In the genomic region with DNA sequence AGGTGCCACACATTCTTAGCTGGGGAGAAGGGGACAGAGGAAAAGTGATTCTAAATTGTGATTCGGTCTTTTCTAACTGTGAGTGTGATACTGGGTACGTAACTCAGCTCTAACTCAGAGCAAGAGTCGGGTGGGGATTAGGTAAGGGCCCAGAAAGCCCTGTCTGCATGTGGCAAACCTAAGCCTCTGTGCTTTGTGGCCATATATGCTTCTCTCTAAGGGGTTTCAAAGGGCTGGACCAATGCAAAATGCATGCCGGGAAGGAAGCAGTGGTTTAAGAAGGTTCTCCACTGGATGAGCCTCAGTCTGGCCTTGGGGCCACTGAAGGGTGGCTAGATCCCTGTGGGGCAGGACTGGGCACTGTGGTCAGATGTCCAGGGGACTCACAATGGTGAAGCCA, we compare ENCODE assay signal across 27 cellular contexts.
A peak's percentile ranks its signal among the peaks of the same experiment; 100 is the strongest.
DNase-seq lines count a peak whose midpoint lies in the region; ATAC-seq and TF ChIP-seq lines count a peak whose summit lies in the region.
"Had no signal": no experiment of that assay in that cellular context is flagged by ENCODE, and none has a peak within 500 bp of the region (broad histone marks: within the 10 kb centered on the region; RNA-seq: fewer than 3 reads in every experiment).

No MANE protein-coding gene starts in this region.

- H3K27ac Mint-ChIP-seq in activated naive CD8-positive, alpha-beta T cell treated with anti-CD3 and anti-CD28 coated beads, Interleukin-2, amount 10 ng/mL, durations not matched to agents 7 days and 5 days, result no peak overlapping the region
- no peak overlapping the region for H3K27ac Mint-ChIP-seq in activated naive CD8-positive, alpha-beta T cell treated with anti-CD3 and anti-CD28 coated beads, Interleukin-2, amount 50 U/mL, for 24 hours
- peak overlapping the region in 4 of 5 experiments; percentile 10 to 62 (median 16) for H3K27ac Mint-ChIP-seq in brain
- H3K27ac Mint-ChIP-seq: CD4-positive, alpha-beta memory T cell had no signal

- H3K36me3 ChIP-seq in BLaER1 treated with 17β-estradiol and CSF1 and Interleukin-3, amounts not matched to agents 10 nM and 100 nM, result peaks cover 72 to 98% (median 89%) of the 10 kb centered on the region in 11 experiments
- H3K36me3 ChIP-seq in HEK293 (ENCODE audit: control insufficient read depth in 2 of 2, insufficient read depth in 1 of 2, low read length in 2 of 2), result peaks cover 0 to 11% of the 10 kb centered on the region in 2 experiments; a peak in 1 of 3 replicates

- H3K27me3 ChIP-seq in BLaER1 treated with 17β-estradiol and CSF1 and Interleukin-3, amounts not matched to agents 10 nM and 100 nM, result no peaks in the 10 kb centered on the region

- H3K4me1 Mint-ChIP-seq in activated naive CD8-positive, alpha-beta T cell treated with anti-CD3 and anti-CD28 coated beads, Interleukin-2, amount 10 ng/mL, durations not matched to agents 7 days and 5 days, result peaks cover 16% of the 10 kb centered on the region
- peaks cover 12% of the 10 kb centered on the region for H3K4me1 Mint-ChIP-seq in activated naive CD8-positive, alpha-beta T cell treated with anti-CD3 and anti-CD28 coated beads, Interleukin-2, amount 50 U/mL, for 24 hours
- peaks cover 16% of the 10 kb centered on the region for H3K4me1 Mint-ChIP-seq in brain
- H3K4me1 Mint-ChIP-seq: CD4-positive, alpha-beta memory T cell had no signal

- TF ChIP-seq CTCF in HEK293 (tag by site-specific recombination; IDR thresholded peaks at IDR 0.05) (no peak), brain (conservative IDR thresholded peaks at IDR 0.05) (no peak)

- H3K9me3 ChIP-seq in BLaER1 treated with 17β-estradiol and CSF1 and Interleukin-3, amounts not matched to agents 10 nM and 100 nM (replicated peaks in 1 of 11), result peaks cover 0 to 3% (median 0%) of the 10 kb centered on the region in 11 experiments; a peak in 1 of 22 replicates
- H3K9me3 ChIP-seq in HEK293 (ENCODE audit: control insufficient read depth, insufficient read depth, low read depth, low read length), result no peaks in the 10 kb centered on the region
- H3K9me3 ChIP-seq: A549, HAP-1 had no signal

- peaks cover 54% of the 10 kb centered on the region for H3K36me3 Mint-ChIP-seq in activated naive CD8-positive, alpha-beta T cell treated with anti-CD3 and anti-CD28 coated beads, Interleukin-2, amount 10 ng/mL, durations not matched to agents 7 days and 5 days
- peaks cover 9% of the 10 kb centered on the region for H3K36me3 Mint-ChIP-seq in activated naive CD8-positive, alpha-beta T cell treated with anti-CD3 and anti-CD28 coated beads, Interleukin-2, amount 50 U/mL, for 24 hours (ENCODE audit: low read depth)
- H3K36me3 Mint-ChIP-seq in brain, result peaks cover 40% of the 10 kb centered on the region

- no peak overlapping the region for H3K4me3 Mint-ChIP-seq in activated naive CD8-positive, alpha-beta T cell treated with anti-CD3 and anti-CD28 coated beads, Interleukin-2, amount 10 ng/mL, durations not matched to agents 7 days and 5 days
- no peak overlapping the region for H3K4me3 Mint-ChIP-seq in activated naive CD8-positive, alpha-beta T cell treated with anti-CD3 and anti-CD28 coated beads, Interleukin-2, amount 50 U/mL, for 24 hours
- no peak overlapping the region for H3K4me3 Mint-ChIP-seq in brain
- H3K4me3 Mint-ChIP-seq: CD4-positive, alpha-beta memory T cell had no signal

- POLR2A ChIA-PET in activated naive CD8-positive, alpha-beta T cell treated with anti-CD3 and anti-CD28 coated beads, Interleukin-2, amount 10 ng/mL, durations not matched to agents 7 days and 5 days (lab: Charles Lee), result no interaction called here
- POLR2A ChIA-PET in HEK293 (lab: Yijun Ruan, JAX), result no interaction called here

- H3K4me1 ChIP-seq in BLaER1 treated with 17β-estradiol and CSF1 and Interleukin-3, amounts not matched to agents 10 nM and 100 nM, result peaks cover 0 to 9% (median 7%) of the 10 kb centered on the region in 10 experiments; a peak in 11 of 20 replicates
- H3K4me1 ChIP-seq in HEK293 (ENCODE audit: control insufficient read depth, insufficient read depth, low read length), result no peaks in the 10 kb centered on the region
- H3K4me1 ChIP-seq: A549, HAP-1 had no signal

- no peak for DNase-seq in activated naive CD8-positive, alpha-beta T cell treated with anti-CD3 and anti-CD28 coated beads, Interleukin-2, amount 10 ng/mL, durations not matched to agents 7 days and 5 days
- no peak for DNase-seq in activated naive CD8-positive, alpha-beta T cell treated with anti-CD3 and anti-CD28 coated beads, Interleukin-2, amount 50 U/mL, for 24 hours
- DNase-seq in NCI-H1436 treated with DMSO at 0.1 percent for 48 hours (lab: John Stamatoyannopoulos, UW), result no peak
- DNase-seq: AML-193; C1 segment of cervical spinal cord; CD4-positive, alpha-beta memory T cell; DMS 273 treated with DMSO at 0.1 percent for 48 hours; DMS79; GF-D8; GOT3; IMR-90; Karpas-422; NCI-H1092 treated with DMSO at 0.1 percent for 48 hours; NCI-H146; NCI-H1930; NCI-H2107; NCI-H524; NCI-H748 treated with DMSO at 0.1 percent for 48 hours; NK-92 treated with Interleukin-12 subunit alpha and Interleukin-12 subunit beta, amount 100 ng/mL, for 24 hours; PC-3; SHP77 had no signal

- no peak overlapping the region for H3K9ac ChIP-seq in BLaER1 treated with 17β-estradiol and CSF1 and Interleukin-3, amounts not matched to agents 10 nM and 100 nM

- H3K9me3 Mint-ChIP-seq in activated naive CD8-positive, alpha-beta T cell treated with anti-CD3 and anti-CD28 coated beads, Interleukin-2, amount 10 ng/mL, durations not matched to agents 7 days and 5 days, result no peaks in the 10 kb centered on the region
- no peaks in the 10 kb centered on the region for H3K9me3 Mint-ChIP-seq in activated naive CD8-positive, alpha-beta T cell treated with anti-CD3 and anti-CD28 coated beads, Interleukin-2, amount 50 U/mL, for 24 hours
- no peaks in the 10 kb centered on the region for H3K9me3 Mint-ChIP-seq in brain
- H3K9me3 Mint-ChIP-seq: CD4-positive, alpha-beta memory T cell had no signal

- CTCF ChIA-PET in HEK293 (lab: Yijun Ruan, JAX), result interaction anchor here (1.1 kb wide), 1 partner anchor 331 kb away, joined by 4 read pairs; no protein-coding TSS in a partner anchor

- H3K27ac ChIP-seq in BLaER1 treated with 17β-estradiol and CSF1 and Interleukin-3, amounts not matched to agents 10 nM and 100 nM, result no peak overlapping the region
- no peak overlapping the region for H3K27ac ChIP-seq in HEK293 (ENCODE audit: extremely low read depth, low read depth, low read length)
- H3K27ac ChIP-seq: A549 had no signal

- H3K4me2 ChIP-seq in BLaER1 treated with 17β-estradiol and CSF1 and Interleukin-3, amounts not matched to agents 10 nM and 100 nM, result peak overlapping the region in 6 of 11 experiments; percentile 25 to 46 (median 36); a peak in 9 of 22 replicates
- H3K4me2 ChIP-seq: A549 had no signal

- peaks cover 0 to 5% (median 0%) of the 10 kb centered on the region in 11 experiments; a peak in 1 of 22 replicates for H4K20me1 ChIP-seq in BLaER1 treated with 17β-estradiol and CSF1 and Interleukin-3, amounts not matched to agents 10 nM and 100 nM

- H3K27me3 Mint-ChIP-seq in activated naive CD8-positive, alpha-beta T cell treated with anti-CD3 and anti-CD28 coated beads, Interleukin-2, amount 10 ng/mL, durations not matched to agents 7 days and 5 days, result no peaks in the 10 kb centered on the region
- no peaks in the 10 kb centered on the region for H3K27me3 Mint-ChIP-seq in activated naive CD8-positive, alpha-beta T cell treated with anti-CD3 and anti-CD28 coated beads, Interleukin-2, amount 50 U/mL, for 24 hours
- H3K27me3 Mint-ChIP-seq in brain, result no peaks in the 10 kb centered on the region
- H3K27me3 Mint-ChIP-seq: CD4-positive, alpha-beta memory T cell had no signal

- ATAC-seq in activated naive CD8-positive, alpha-beta T cell treated with anti-CD3 and anti-CD28 coated beads, Interleukin-2, amount 10 ng/mL, durations not matched to agents 7 days and 5 days (ENCODE audit: low read depth), result peak; percentile 3
- no peak for ATAC-seq in activated naive CD8-positive, alpha-beta T cell treated with anti-CD3 and anti-CD28 coated beads, Interleukin-2, amount 50 U/mL, for 24 hours
- ATAC-seq in GM19452 (IDR thresholded peaks at IDR 0.05; ENCODE audit: unreplicated experiment), result no peak
- ATAC-seq: A549, PC-3 had no signal

- H3K4me3 ChIP-seq in BLaER1 treated with 17β-estradiol and CSF1 and Interleukin-3, amounts not matched to agents 10 nM and 100 nM, result no peak overlapping the region
- no peak overlapping the region for H3K4me3 ChIP-seq in HEK293 (ENCODE audit: low read depth, low read length)
- H3K4me3 ChIP-seq: A549, HAP-1 had no signal

TF ChIP-seq in HEK293, 187 proteins besides CTCF, POLR2A, EP300 and RAD21:
- TF ChIP-seq ZNF223 (tag by site-specific recombination; IDR thresholded peaks at IDR 0.05) (no peak), ZIC2 (tag by site-specific recombination; IDR thresholded peaks at IDR 0.05) (peak; percentile 35; the same call in 1 of the 2 replicates), ZNF121 (tag by site-specific recombination; IDR thresholded peaks at IDR 0.05) (no peak)
TF ChIP-seq in HEK293: peak in this region for 1.

Comparison
In these comparisons a context has a peak if more than half of its experiments do, and no peak if none do; other contexts are left out.
1. H3K27ac Mint-ChIP-seq: peak in brain (4 of 5); none in activated naive CD8-positive, alpha-beta T cell treated with anti-CD3 and anti-CD28 coated beads, Interleukin-2, amount 10 ng/mL, durations not matched to agents 7 days and 5 days (single experiment) and activated naive CD8-positive, alpha-beta T cell treated with anti-CD3 and anti-CD28 coated beads, Interleukin-2, amount 50 U/mL, for 24 hours (single experiment).